23 cellular contexts compared by ENCODE assay signal in genomic region chr15:68643216-68643830, GRCh38.
DNase-seq lines count a peak whose midpoint lies in the region; ATAC-seq, FAIRE-seq and TF ChIP-seq lines count a peak whose summit lies in the region.
"Had no signal": no experiment of that assay in that cellular context is flagged by ENCODE, and none has a peak within 500 bp of the region (broad histone marks: within the 10 kb centered on the region; RNA-seq: fewer than 3 reads in every experiment).

No MANE protein-coding gene starts in this region.

- TF ChIP-seq CTCF in IMR-90 (conservative IDR thresholded peaks at IDR 0.05; ENCODE audit: low read depth, low read length), result no peak
- no peak for TF ChIP-seq CTCF in neural crest cell (conservative IDR thresholded peaks at IDR 0.05)

- ATAC-seq in IMR-90 (ENCODE audit: low read depth) (peak; percentile 21), HG02870 (IDR thresholded peaks at IDR 0.05; ENCODE audit: unreplicated experiment) (no peak)
- ATAC-seq: activated CD8-positive, alpha-beta T cell treated with anti-CD3 and anti-CD28 coated beads for 36 hours; effector memory CD8-positive, alpha-beta T cell had no signal

- no peak for FAIRE-seq in H54 (lab: Jason Lieb, UNC)
- FAIRE-seq: urothelium cell line had no signal

- in situ Hi-C loops in IMR-90 (cut with MboI; ENCODE audit: low sequenced_read_pairs), result no loop called here

- H2BK20ac ChIP-seq in IMR-90 (ENCODE audit: low read depth, low read length), result peak overlapping the region; percentile 99

- no peaks in the 10 kb centered on the region for H3K9me3 ChIP-seq in IMR-90 (ENCODE audit: control insufficient read depth, insufficient read depth, low read length)
- H3K9me3 ChIP-seq: esophagus squamous epithelium had no signal

- H3K4me1 ChIP-seq in ACC112 (ENCODE audit: control insufficient read depth, insufficient read depth, low read length, unreplicated experiment) (peaks cover 61% of the 10 kb centered on the region), IMR-90 (ENCODE audit: control insufficient read depth, insufficient read depth, low read length) (peaks cover 52% of the 10 kb centered on the region)

- no peak for TF ChIP-seq RAD21 in IMR-90 (IDR thresholded peaks at IDR 0.05; ENCODE audit: low read length)

- dilution Hi-C loops in IMR-90 (cut with HindIII; ENCODE audit: low sequenced_read_pairs, unreplicated experiment), result no loop called here

- POLR2A ChIA-PET in IMR-90 (lab: Charles Lee; ENCODE audit: unreplicated experiment), result no interaction called here

- H2AK9ac ChIP-seq in IMR-90 (replicated peaks; ENCODE audit: low read depth, low read length, poor library complexity), result peak overlapping the region; percentile 97

- CTCF ChIA-PET in IMR-90 (lab: Yijun Ruan, JAX), result interaction anchor here (0.7 to 0.9 kb wide), 2 partner anchors 31 to 77 kb away, joined by 3 read pairs; no protein-coding TSS in a partner anchor

- H3K4me2 ChIP-seq in IMR-90 (ENCODE audit: low read depth, low read length), result peak overlapping the region; percentile 4; the same call in 1 of the 2 replicates
- H3K4me2 ChIP-seq: KMS-11 had no signal

- H3K27me3 ChIP-seq in ACC112 (ENCODE audit: insufficient read depth, low read length) (no peaks in the 10 kb centered on the region), IMR-90 (ENCODE audit: control insufficient read depth, insufficient read depth, low read length) (no peaks in the 10 kb centered on the region)
- H3K27me3 ChIP-seq: esophagus squamous epithelium had no signal

- peak overlapping the region; percentile 99 for H2BK120ac ChIP-seq in IMR-90 (ENCODE audit: low read depth, low read length)

- H3K4me1 Mint-ChIP-seq in neural crest cell, result peaks cover 37% of the 10 kb centered on the region

- peak overlapping the region; percentile 98 for H2BK5ac ChIP-seq in IMR-90 (ENCODE audit: low read depth, low read length, poor library complexity, severe bottlenecking)

- H3K79me2 ChIP-seq in ACC112 (ENCODE audit: control insufficient read depth, insufficient read depth, low read length, unreplicated experiment), result no peaks in the 10 kb centered on the region

- peak overlapping the region; percentile 100 for H3K14ac ChIP-seq in IMR-90 (replicated peaks; ENCODE audit: low read depth, low read length)

- H4K8ac ChIP-seq in IMR-90 (ENCODE audit: low read depth in 2 of 2, low read length in 2 of 2), result peak overlapping the region; percentile 66 to 92; a peak in 3 of 4 replicates

- H3K36me3 ChIP-seq in ACC112 (ENCODE audit: insufficient read depth, low read length) (no peaks in the 10 kb centered on the region), IMR-90 (ENCODE audit: control insufficient read depth, insufficient read depth, low read length) (no peaks in the 10 kb centered on the region)
- H3K36me3 ChIP-seq: esophagus squamous epithelium had no signal

- peaks cover 9 to 64% of the 10 kb centered on the region in 2 experiments for H3K79me1 ChIP-seq in IMR-90 (ENCODE audit: low read depth in 1 of 2, low read length in 2 of 2)

- H3K23ac ChIP-seq in IMR-90 (ENCODE audit: low read depth, low read length), result peak overlapping the region; percentile 98

- peak overlapping the region; percentile 72; the same call in 1 of the 2 replicates for H3K27ac ChIP-seq in ACC112 (ENCODE audit: low read depth, low read length)
- H3K27ac ChIP-seq in IMR-90 (ENCODE audit: insufficient read depth, low read length), result peak overlapping the region; percentile 91
- peak overlapping the region; percentile 50 for H3K27ac ChIP-seq in cingulate gyrus (ENCODE audit: low read depth, low read length)
- H3K27ac ChIP-seq: esophagus squamous epithelium, KMS-11 had no signal

- peak overlapping the region; percentile 97 for H4K5ac ChIP-seq in IMR-90 (ENCODE audit: low read depth, low read length)

- H3K9me3 Mint-ChIP-seq in neural crest cell, result no peaks in the 10 kb centered on the region
- H3K9me3 Mint-ChIP-seq: activated B cell treated with CpG ODN at 0.5 μM for 24 hours; activated CD8-positive, alpha-beta T cell treated with anti-CD3 and anti-CD28 coated beads for 36 hours; CD4-positive, alpha-beta T cell; effector memory CD8-positive, alpha-beta T cell had no signal

- no peak for TF ChIP-seq POLR2A in IMR-90 (IDR thresholded peaks at IDR 0.05; ENCODE audit: low read depth, low read length)
- no peak for TF ChIP-seq POLR2A in H54 (IDR thresholded peaks at IDR 0.05; ENCODE audit: low read depth, low read length)

- peak overlapping the region; percentile 99 for H3K4ac ChIP-seq in IMR-90 (ENCODE audit: low read depth, low read length)

- H3K18ac ChIP-seq in IMR-90 (ENCODE audit: low read depth, low read length), result peak overlapping the region; percentile 98

- H2AK5ac ChIP-seq in IMR-90 (ENCODE audit: low read depth, low read length), result peak overlapping the region; percentile 98

- no peak overlapping the region for H3K4me3 Mint-ChIP-seq in neural crest cell
- H3K4me3 Mint-ChIP-seq: activated B cell treated with CpG ODN at 0.5 μM for 24 hours; activated CD8-positive, alpha-beta T cell treated with anti-CD3 and anti-CD28 coated beads for 36 hours; CD4-positive, alpha-beta T cell; effector memory CD8-positive, alpha-beta T cell had no signal

- peak overlapping the region; percentile 30; the same call in 1 of the 2 replicates for H3K9ac ChIP-seq in IMR-90 (ENCODE audit: low read depth, low read length)
- H3K9ac ChIP-seq: KMS-11 had no signal

- H4K91ac ChIP-seq in IMR-90 (ENCODE audit: insufficient read depth, low read depth, low read length), result peak overlapping the region; percentile 95

- peak overlapping the region; percentile 98; the same call in 2 of the 3 replicates for H2BK15ac ChIP-seq in IMR-90 (ENCODE audit: low read depth, low read length)

- H2AFZ ChIP-seq in ACC112 (ENCODE audit: low read length, unreplicated experiment) (no peak overlapping the region), IMR-90 (replicated peaks; ENCODE audit: low read length, poor library complexity) (peak overlapping the region; percentile 55)

- intact Hi-C loops in IMR-90 (cut with micrococcal nuclease), result no loop called here

- H3K4me3 ChIP-seq in ACC112 (ENCODE audit: low read depth, low read length) (no peak overlapping the region), IMR-90 (ENCODE audit: insufficient read depth, low read depth, low read length) (no peak overlapping the region)
- H3K4me3 ChIP-seq: esophagus squamous epithelium had no signal

- peaks cover 2% of the 10 kb centered on the region for H3K36me3 Mint-ChIP-seq in neural crest cell (ENCODE audit: low read depth)

- peak overlapping the region; percentile 98 for H3K27ac Mint-ChIP-seq in neural crest cell (ENCODE audit: unreplicated experiment)
- H3K27ac Mint-ChIP-seq: activated B cell treated with CpG ODN at 0.5 μM for 24 hours; activated CD8-positive, alpha-beta T cell treated with anti-CD3 and anti-CD28 coated beads for 36 hours; CD4-positive, alpha-beta T cell; effector memory CD8-positive, alpha-beta T cell had no signal

- peaks cover 51% of the 10 kb centered on the region for H3K9me1 ChIP-seq in IMR-90 (ENCODE audit: insufficient read depth, low read length)

- BruUV-seq in IMR-90 (replicated peaks; lab: Mats Ljungman, UMichigan), result no TSS peak

- 100% methylated on average over 1 of the region's 5 CpGs; no CpG with 5 or more reads in 1 of the 2 experiments for WGBS in IMR-90 (ENCODE audit: extremely low coverage in 2 of 2, insufficient read length in 1 of 2), 2 experiments

- peaks cover 3% of the 10 kb centered on the region; the same call in 1 of the 2 replicates for H4K20me1 ChIP-seq in IMR-90 (ENCODE audit: insufficient read depth, low read length)

- no peak for DNase-seq in IMR-90
- DNase-seq in neural crest cell (ENCODE audit: low read depth, low spot score), result no peak
- DNase-seq in NCI-H510A treated with DMSO at 0.1 percent for 48 hours (lab: John Stamatoyannopoulos, UW), result no peak
- DNase-seq in H54 (ENCODE audit: insufficient read length, low spot score), result no peak
- DNase-seq in C1 segment of cervical spinal cord (lab: John Stamatoyannopoulos, UW), result no peak
- DNase-seq: activated B cell treated with CpG ODN at 0.5 μM for 24 hours; activated CD8-positive, alpha-beta T cell treated with anti-CD3 and anti-CD28 coated beads for 36 hours; activated naive CD4-positive, alpha-beta T cell treated with Interleukin-2 at 50 U/mL for 16 hours; aorta; CD4-positive, alpha-beta T cell; cerebellar nuclear complex; effector memory CD8-positive, alpha-beta T cell; esophagus squamous epithelium; GDM1; NCI-H1048; NCI-H187; NCI-H526 treated with DMSO at 0.1 percent for 48 hours; T-helper 9 cell had no signal

- H3K27me3 Mint-ChIP-seq in neural crest cell (ENCODE audit: low read depth), result no peaks in the 10 kb centered on the region
- H3K27me3 Mint-ChIP-seq: activated B cell treated with CpG ODN at 0.5 μM for 24 hours; activated CD8-positive, alpha-beta T cell treated with anti-CD3 and anti-CD28 coated beads for 36 hours; CD4-positive, alpha-beta T cell had no signal

- peak overlapping the region; percentile 66; the same call in 1 of the 2 replicates for H3K56ac ChIP-seq in IMR-90 (ENCODE audit: extremely low read depth, insufficient read depth, low read length)

TF ChIP-seq in IMR-90, 13 proteins besides CTCF, POLR2A, EP300 and RAD21 (continues in another document):
- no peak for TF ChIP-seq MXI1 (IDR thresholded peaks at IDR 0.05; ENCODE audit: borderline replicate concordance, low read depth, low read length)
- TF ChIP-seq BHLHE40 (IDR thresholded peaks at IDR 0.05; ENCODE audit: low read depth, low read length), result no peak
- TF ChIP-seq RFX5 (IDR thresholded peaks at IDR 0.05; ENCODE audit: low read depth, low read length), result no peak
- no peak for TF ChIP-seq CHD1 (IDR thresholded peaks at IDR 0.05; ENCODE audit: low read depth, low read length)
- no peak for TF ChIP-seq MAFK (IDR thresholded peaks at IDR 0.05; ENCODE audit: low read depth, low read length)
- TF ChIP-seq FOS (IDR thresholded peaks at IDR 0.05; ENCODE audit: low read depth, low read length), result no peak
- TF ChIP-seq NFE2L2 (IDR thresholded peaks at IDR 0.05; ENCODE audit: low read depth, low read length), result no peak
- TF ChIP-seq CEBPB (IDR thresholded peaks at IDR 0.05; ENCODE audit: low read depth, low read length), result no peak
- TF ChIP-seq USF2 (IDR thresholded peaks at IDR 0.05; ENCODE audit: low read depth, low read length), result no peak
- no peak; the same call in 1 of the 2 replicates for TF ChIP-seq MAZ (IDR thresholded peaks at IDR 0.05; ENCODE audit: borderline replicate concordance, low read depth, low read length)
- no peak for TF ChIP-seq SMC3 (IDR thresholded peaks at IDR 0.05; ENCODE audit: low read depth, low read length)
